Comparison of ENCODE assay signal across 8 cellular contexts in the genomic region with DNA sequence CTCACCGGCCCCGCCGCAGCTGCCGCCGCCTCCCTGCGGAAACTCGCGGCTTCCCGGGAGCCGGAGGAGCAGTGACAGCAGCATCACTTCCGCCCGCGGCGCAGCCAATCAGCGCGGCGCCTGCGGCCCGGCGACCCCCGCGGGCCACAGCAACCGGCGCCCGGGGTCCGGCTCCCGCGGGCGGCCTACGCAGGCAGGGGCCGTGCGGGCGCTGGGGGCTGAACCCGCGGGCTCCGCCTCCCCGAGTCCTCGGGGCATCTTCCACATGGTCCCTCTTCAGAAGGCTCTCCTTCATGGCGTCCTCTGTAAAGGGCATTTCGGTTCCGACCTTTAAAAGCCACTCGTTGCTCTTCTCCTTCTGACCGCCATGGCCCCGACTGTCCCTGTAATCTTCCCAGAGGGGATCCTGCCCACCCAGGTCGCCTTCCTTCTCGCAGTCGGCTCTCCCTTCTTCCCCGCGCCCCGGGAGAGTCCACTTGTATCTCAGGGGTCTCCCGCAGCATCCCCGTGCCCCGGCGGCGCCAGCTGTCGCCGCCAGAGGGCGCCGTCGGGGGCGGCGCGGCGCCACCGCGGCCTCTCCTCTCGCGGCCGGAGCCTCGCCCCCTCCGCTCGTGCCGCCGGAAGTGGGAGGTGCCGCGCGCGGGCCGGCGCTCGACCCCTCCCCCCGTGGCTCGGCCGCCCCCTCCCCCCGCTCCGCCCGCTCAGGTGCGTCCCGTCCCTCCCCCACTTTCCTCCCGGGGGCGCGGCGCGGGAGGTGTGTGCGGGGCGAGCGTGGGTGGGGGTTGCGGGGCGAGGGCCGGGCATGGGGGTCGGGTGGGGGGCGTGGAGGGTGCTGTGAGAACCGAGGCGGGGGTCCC. TPM values are rescaled to one million over a fixed set of nuclear protein-coding genes. Genes with fewer than 3 reads are reported as not detected.
DNase-seq lines count a peak whose midpoint lies in the region; ATAC-seq and TF ChIP-seq lines count a peak whose summit lies in the region.

A gene with protein sequence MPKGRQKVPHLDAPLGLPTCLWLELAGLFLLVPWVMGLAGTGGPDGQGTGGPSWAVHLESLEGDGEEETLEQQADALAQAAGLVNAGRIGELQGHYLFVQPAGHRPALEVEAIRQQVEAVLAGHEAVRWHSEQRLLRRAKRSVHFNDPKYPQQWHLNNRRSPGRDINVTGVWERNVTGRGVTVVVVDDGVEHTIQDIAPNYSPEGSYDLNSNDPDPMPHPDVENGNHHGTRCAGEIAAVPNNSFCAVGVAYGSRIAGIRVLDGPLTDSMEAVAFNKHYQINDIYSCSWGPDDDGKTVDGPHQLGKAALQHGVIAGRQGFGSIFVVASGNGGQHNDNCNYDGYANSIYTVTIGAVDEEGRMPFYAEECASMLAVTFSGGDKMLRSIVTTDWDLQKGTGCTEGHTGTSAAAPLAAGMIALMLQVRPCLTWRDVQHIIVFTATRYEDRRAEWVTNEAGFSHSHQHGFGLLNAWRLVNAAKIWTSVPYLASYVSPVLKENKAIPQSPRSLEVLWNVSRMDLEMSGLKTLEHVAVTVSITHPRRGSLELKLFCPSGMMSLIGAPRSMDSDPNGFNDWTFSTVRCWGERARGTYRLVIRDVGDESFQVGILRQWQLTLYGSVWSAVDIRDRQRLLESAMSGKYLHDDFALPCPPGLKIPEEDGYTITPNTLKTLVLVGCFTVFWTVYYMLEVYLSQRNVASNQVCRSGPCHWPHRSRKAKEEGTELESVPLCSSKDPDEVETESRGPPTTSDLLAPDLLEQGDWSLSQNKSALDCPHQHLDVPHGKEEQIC (minus strand): TSS at position 52 of the 857 bp plus-strand sequence. CDS start 2,229 bp downstream, outside the sequence.
A gene (plus strand): TSS at position 650 of the 857 bp plus-strand sequence. CDS start 1,602 bp downstream, outside the sequence.

- H3K4me3 ChIP-seq in GM12875 (ENCODE audit: low read depth, low read length): peak within 1 kb of the TSS; percentile 86
- H3K4me3 ChIP-seq in astrocyte of the spinal cord (ENCODE audit: low read depth, low read length): peak within 1 kb of the TSS; percentile 98
- peak within 1 kb of the TSS; percentile 79 to 98 (median 92) for H3K4me3 ChIP-seq in sigmoid colon

- 1% methylated on average over 104 of the region's 104 CpGs for WGBS in sigmoid colon, 2 donors

- peak within 1 kb of the TSS; percentile 95 to 99 (median 96) for H3K27ac ChIP-seq in sigmoid colon

- H3K4me1 ChIP-seq in sigmoid colon: peaks cover 2 to 38% (median 32%) of the 10 kb centered on the region in 4 donors

- TF ChIP-seq EP300 in sigmoid colon (IDR thresholded peaks at IDR 0.05): no peak

- TF ChIP-seq CTCF in GM12875 (IDR thresholded peaks at IDR 0.05; ENCODE audit: borderline replicate concordance, insufficient read depth, low read depth, low read length) (peak; percentile 92), astrocyte of the spinal cord (IDR thresholded peaks at IDR 0.05; ENCODE audit: low read depth, low read length) (peak; percentile 76), sigmoid colon (IDR thresholded peaks at IDR 0.05) (peak; percentile 80 to 94 (median 84))

- no peaks in the 10 kb centered on the region for H3K27me3 ChIP-seq in sigmoid colon

- intact Hi-C loops in sigmoid colon (cut with DNase I): loop anchor here (1.0 to 2.0 kb wide), 3 partner anchors 53 to 95 kb away; a partner anchor contains a TSS

- no peaks in the 10 kb centered on the region for H3K9me3 ChIP-seq in sigmoid colon

- DNase-seq in NCI-H1417 (lab: John Stamatoyannopoulos, UW) (peak; percentile 79 to 91 (median 90)), T1000 (lab: John Stamatoyannopoulos, UW) (peak; percentile 48), astrocyte of the spinal cord (ENCODE audit: low read depth, low spot score) (peak; percentile 63), hypothalamus (lab: John Stamatoyannopoulos, UW) (peak; percentile 27 to 94 (median 75)), sigmoid colon (peak; percentile 92)

- peak; percentile 39 to 57 for TF ChIP-seq POLR2A in sigmoid colon (IDR thresholded peaks at IDR 0.05)

- peak; percentile 74 for ATAC-seq in HG02642 (IDR thresholded peaks at IDR 0.05; ENCODE audit: poor library complexity, unreplicated experiment)
- ATAC-seq in GM18858 (IDR thresholded peaks at IDR 0.05; ENCODE audit: unreplicated experiment): no peak

- in situ Hi-C loops in astrocyte of the spinal cord (cut with HindIII; ENCODE audit: low sequenced_read_pairs): no loop called here

- peaks cover 19 to 44% (median 26%) of the 10 kb centered on the region in 4 donors for H3K36me3 ChIP-seq in sigmoid colon

RNA-seq across cellular contexts. Expression of the first gene that starts in this region (rescaled TPM):
- total RNA-seq in sigmoid colon: 10 to 100 TPM; 22.1 to 55.1 (median 31.1) TPM
- 100 to 1,000 TPM in 1 of 3 donors, 10 to 100 TPM in 2; 18.0 to 116 (median 21.7) TPM for polyA plus RNA-seq in sigmoid colon

RNA-seq across cellular contexts. Expression of the second gene that starts in this region (rescaled TPM):
- total RNA-seq in sigmoid colon: 10 to 100 TPM; 11.1 to 23.8 (median 12.8) TPM
- polyA plus RNA-seq in sigmoid colon: 10 to 100 TPM in 2 of 3 donors, 1 to 10 TPM in 1; 6.2 to 12.0 (median 10.2) TPM
